ENCODE assay signal across 25 cellular contexts in the genomic region with DNA sequence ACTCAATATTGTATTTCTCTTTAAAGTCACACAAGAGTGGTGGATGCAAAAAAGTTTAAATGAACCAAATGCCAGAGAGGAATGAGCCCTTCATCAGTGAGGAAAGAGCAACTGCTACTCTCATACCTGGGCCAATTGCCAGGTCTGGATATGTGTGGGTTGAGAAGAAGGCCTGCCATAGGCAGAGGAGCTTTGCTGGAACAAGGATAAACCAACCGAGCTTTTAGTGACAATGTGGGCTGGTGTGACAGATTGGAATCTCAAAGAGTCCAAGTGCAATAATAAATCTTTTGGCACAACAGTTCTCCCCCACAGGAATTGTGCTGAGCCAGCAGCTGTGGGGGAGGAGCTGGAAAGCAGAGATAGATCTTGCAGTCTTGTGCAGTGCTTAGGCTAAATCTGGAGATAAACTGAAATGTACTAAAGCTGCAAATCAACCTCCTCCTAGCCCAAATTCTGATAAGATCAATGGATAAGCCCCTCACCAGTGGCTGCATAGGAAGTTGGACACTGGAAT.
"Had no signal": no experiment of that assay in that cellular context is flagged by ENCODE, and none has a peak within 500 bp of the region (broad histone marks: within the 10 kb centered on the region; RNA-seq: fewer than 3 reads in every experiment).

No MANE protein-coding gene starts in this region.

- DNase-seq: activated CD4-positive, alpha-beta T cell treated with anti-CD3 and anti-CD28 coated beads, Interleukin-2, amount 10 ng/mL, durations not matched to agents 24 days and 14 days; activated CD4-positive, alpha-beta T cell treated with anti-CD3 and anti-CD28 coated beads, Interleukin-2, amount 50 U/mL, for 4 hours; activated CD8-positive, alpha-beta T cell treated with anti-CD3 and anti-CD28 coated beads, Interleukin-2, amount 10 ng/mL, durations not matched to agents 7 days and 5 days; activated gamma-delta T cell; activated naive CD4-positive, alpha-beta T cell treated with Interleukin-2 at 50 U/mL for 16 hours; activated naive CD8-positive, alpha-beta T cell treated with anti-CD3 and anti-CD28 coated beads, Interleukin-2, amount 10 ng/mL, durations not matched to agents 7 days and 5 days; activated T-cell treated with anti-CD3 and anti-CD28 coated beads, Interleukin-2, amount 50 U/mL, for 24 hours; body of pancreas; NCI-H1092 treated with DMSO at 0.1 percent for 48 hours; NCI-H1417; NCI-H146; NCI-H187; NCI-H2029 treated with DMSO at 0.1 percent for 48 hours; NCI-H2107; NCI-H2171; NCI-H510A; NCI-H69; NK-92 treated with Interleukin-12 subunit alpha and Interleukin-12 subunit beta, amount 100 ng/mL, for 24 hours; PC-3; Peyer's patch; RPMI8226; SHP77 treated with DMSO at 0.1 percent for 48 hours; SK-N-SH had no signal

- FAIRE-seq: astrocyte, TTC549 had no signal

- ATAC-seq: activated CD8-positive, alpha-beta T cell treated with anti-CD3 and anti-CD28 coated beads, Interleukin-2, amount 10 ng/mL, durations not matched to agents 7 days and 5 days; body of pancreas; PC-3 had no signal
